Comparison of ENCODE assay signal across 2 cellular contexts in the genomic region with DNA sequence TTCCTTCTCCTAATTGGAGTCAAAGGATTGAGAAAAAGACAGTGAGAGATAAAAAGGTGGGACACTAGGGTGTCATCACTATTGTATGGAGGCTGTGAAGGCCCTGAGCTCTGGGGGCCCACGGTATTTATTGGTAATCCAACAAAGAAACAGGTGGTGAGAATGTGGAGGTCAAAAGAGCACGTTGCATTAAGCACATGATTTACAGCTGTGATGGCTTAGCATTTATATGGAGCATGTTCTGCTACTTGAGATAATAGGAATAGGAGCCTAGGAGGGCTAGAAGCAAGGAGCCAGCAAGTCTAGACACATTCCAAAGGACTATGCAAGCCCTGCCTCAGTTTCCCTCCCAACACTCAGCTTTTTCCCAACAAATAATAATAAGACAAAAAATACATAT.
TF ChIP-seq lines count a peak whose summit lies in the region.
"Not testable (repeated sequence)": the region's sequence is repeated elsewhere in the genome, so short reads cannot be mapped to it uniquely, and the experiment has no call there.

No MANE protein-coding gene starts in this region.

TF ChIP-seq in HEK293T, 16 proteins besides CTCF, POLR2A, EP300 and RAD21:
- TF ChIP-seq, protein P1, sequence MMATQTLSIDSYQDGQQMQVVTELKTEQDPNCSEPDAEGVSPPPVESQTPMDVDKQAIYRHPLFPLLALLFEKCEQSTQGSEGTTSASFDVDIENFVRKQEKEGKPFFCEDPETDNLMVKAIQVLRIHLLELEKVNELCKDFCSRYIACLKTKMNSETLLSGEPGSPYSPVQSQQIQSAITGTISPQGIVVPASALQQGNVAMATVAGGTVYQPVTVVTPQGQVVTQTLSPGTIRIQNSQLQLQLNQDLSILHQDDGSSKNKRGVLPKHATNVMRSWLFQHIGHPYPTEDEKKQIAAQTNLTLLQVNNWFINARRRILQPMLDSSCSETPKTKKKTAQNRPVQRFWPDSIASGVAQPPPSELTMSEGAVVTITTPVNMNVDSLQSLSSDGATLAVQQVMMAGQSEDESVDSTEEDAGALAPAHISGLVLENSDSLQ (IDR thresholded peaks at IDR 0.05) = 0 out of 2 replicates have a peak, but pooled peaks have one; percentile 32
- 0 out of 2 replicates have a peak, but pooled peaks have one; percentile 6 for TF ChIP-seq ARNT (IDR thresholded peaks at IDR 0.05)

TF ChIP-seq in K562, 482 proteins besides CTCF, POLR2A, EP300 and RAD21:
- TF ChIP-seq, protein P2, sequence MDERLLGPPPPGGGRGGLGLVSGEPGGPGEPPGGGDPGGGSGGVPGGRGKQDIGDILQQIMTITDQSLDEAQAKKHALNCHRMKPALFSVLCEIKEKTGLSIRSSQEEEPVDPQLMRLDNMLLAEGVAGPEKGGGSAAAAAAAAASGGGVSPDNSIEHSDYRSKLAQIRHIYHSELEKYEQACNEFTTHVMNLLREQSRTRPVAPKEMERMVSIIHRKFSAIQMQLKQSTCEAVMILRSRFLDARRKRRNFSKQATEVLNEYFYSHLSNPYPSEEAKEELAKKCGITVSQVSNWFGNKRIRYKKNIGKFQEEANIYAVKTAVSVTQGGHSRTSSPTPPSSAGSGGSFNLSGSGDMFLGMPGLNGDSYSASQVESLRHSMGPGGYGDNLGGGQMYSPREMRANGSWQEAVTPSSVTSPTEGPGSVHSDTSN (CRISPR knock-in tag; IDR thresholded peaks at IDR 0.05; ENCODE audit: low read depth) = not testable (repeated sequence)
- TF ChIP-seq, protein P2 (tag; conservative IDR thresholded peaks at IDR 0.05; ENCODE audit: low read depth) = 0 out of 2 replicates have a peak, but pooled peaks have one; percentile 28
- peak; percentile 21 for TF ChIP-seq MEIS2 (IDR thresholded peaks at IDR 0.05; ENCODE audit: partially characterized antibody)
- peak; percentile 25 for TF ChIP-seq CBFA2T3 (IDR thresholded peaks at IDR 0.05)
- 0 out of 2 replicates have a peak, but pooled peaks have one; percentile 8 for TF ChIP-seq CBFA2T2 (conservative IDR thresholded peaks at IDR 0.05)
